Comparison of ENCODE assay signal across 14 cellular contexts in genomic region chr2:32614069-32614468, GRCh38. TPM values are rescaled to one million over a fixed set of nuclear protein-coding genes. Genes with fewer than 3 reads are reported as not detected.
A peak's percentile ranks its signal among the peaks of the same experiment; 100 is the strongest.
DNase-seq lines count a peak whose midpoint lies in the region; ATAC-seq and TF ChIP-seq lines count a peak whose summit lies in the region.
"Had no signal": no experiment of that assay in that cellular context is flagged by ENCODE, and none has a peak within 500 bp of the region (broad histone marks: within the 10 kb centered on the region; RNA-seq: fewer than 3 reads in every experiment).

No MANE protein-coding gene starts in this region.

- no peaks in the 10 kb centered on the region for H3K27me3 Mint-ChIP-seq in activated CD4-positive, alpha-beta T cell treated with anti-CD3 and anti-CD28 coated beads for 36 hours
- H3K27me3 Mint-ChIP-seq in CD14-positive monocyte (ENCODE audit: low read depth in 3 of 3), result peaks cover 0 to 1% (median 0%) of the 10 kb centered on the region in 3 donors
- H3K27me3 Mint-ChIP-seq in chondrocyte (ENCODE audit: low read depth), result no peaks in the 10 kb centered on the region
- peaks cover 0 to 5% (median 3%) of the 10 kb centered on the region in 3 donors for H3K27me3 Mint-ChIP-seq in immature natural killer cell (ENCODE audit: low read depth in 3 of 3)

- intact Hi-C loops in activated CD4-positive, alpha-beta T cell treated with anti-CD3 and anti-CD28 coated beads for 36 hours (cut with DNase I, micrococcal nuclease), result no loop called here
- intact Hi-C loops in CD14-positive monocyte (cut with micrococcal nuclease), result no loop called here

- CTCF ChIA-PET in activated CD4-positive, alpha-beta T cell treated with anti-CD3 and anti-CD28 coated beads for 36 hours (lab: Charles Lee), result no interaction called here

- DNase-seq in activated CD4-positive, alpha-beta T cell treated with anti-CD3 and anti-CD28 coated beads for 36 hours, result no peak
- DNase-seq in activated CD4-positive, alpha-beta T cell treated with anti-CD3 and anti-CD28 coated beads for 1 hour, result no peak
- DNase-seq in CD14-positive monocyte (ENCODE audit: low spot score) (no peak), NOMO-1 treated with dmso at 0.1 percent for 144 hours (lab: John Stamatoyannopoulos, UW; ENCODE audit: unreplicated experiment) (peak; percentile 7), chondrocyte (ENCODE audit: low spot score) (no peak), immature natural killer cell (no peak), NCI-H1436 (lab: John Stamatoyannopoulos, UW) (no peak)
- no peak for DNase-seq in stimulated activated CD8-positive, alpha-beta memory T cell treated with anti-CD3 and anti-CD28 coated beads, Interleukin-4, amount 100 ng/mL, for 48 hours
- DNase-seq: DMS79, NCI-H1092, NCI-H1694, NCI-H69 had no signal

- TF ChIP-seq CTCF in CD14-positive monocyte (IDR thresholded peaks at IDR 0.05), result no peak
- no peak for TF ChIP-seq CTCF in chondrocyte (IDR thresholded peaks at IDR 0.05)

- no peak for ATAC-seq in activated CD4-positive, alpha-beta T cell treated with anti-CD3 and anti-CD28 coated beads for 36 hours
- ATAC-seq: Panc1, Right ventricle myocardium inferior had no signal

- H3K4me1 Mint-ChIP-seq in activated CD4-positive, alpha-beta T cell treated with anti-CD3 and anti-CD28 coated beads for 36 hours, result no peaks in the 10 kb centered on the region
- H3K4me1 Mint-ChIP-seq in CD14-positive monocyte, result peaks cover 15% of the 10 kb centered on the region
- peaks cover under 1% of the 10 kb centered on the region for H3K4me1 Mint-ChIP-seq in chondrocyte (ENCODE audit: low read depth)
- H3K4me1 Mint-ChIP-seq in immature natural killer cell, result no peaks in the 10 kb centered on the region

- H3K27ac Mint-ChIP-seq in activated CD4-positive, alpha-beta T cell treated with anti-CD3 and anti-CD28 coated beads for 36 hours, result peak overlapping the region; percentile 7
- peak overlapping the region; percentile 15 to 88 (median 77) for H3K27ac Mint-ChIP-seq in CD14-positive monocyte
- peak overlapping the region; percentile 41 for H3K27ac Mint-ChIP-seq in chondrocyte (ENCODE audit: unreplicated experiment)
- peak overlapping the region in 2 of 6 donors; percentile 27 to 40 for H3K27ac Mint-ChIP-seq in immature natural killer cell

- H3K36me3 Mint-ChIP-seq in activated CD4-positive, alpha-beta T cell treated with anti-CD3 and anti-CD28 coated beads for 36 hours (ENCODE audit: low read depth), result peaks cover 31% of the 10 kb centered on the region
- H3K36me3 Mint-ChIP-seq in CD14-positive monocyte (peaks cover 61 to 84% of the 10 kb centered on the region in 2 donors), chondrocyte (ENCODE audit: low read depth) (peaks cover 32% of the 10 kb centered on the region), immature natural killer cell (peaks cover 8 to 45% (median 20%) of the 10 kb centered on the region in 3 donors)

- H3K9me3 Mint-ChIP-seq in activated CD4-positive, alpha-beta T cell treated with anti-CD3 and anti-CD28 coated beads for 36 hours (ENCODE audit: low read depth), result no peaks in the 10 kb centered on the region
- H3K9me3 Mint-ChIP-seq in CD14-positive monocyte (peaks cover 0 to 2% (median 0%) of the 10 kb centered on the region in 7 donors), chondrocyte (ENCODE audit: low read depth) (no peaks in the 10 kb centered on the region), immature natural killer cell (no peaks in the 10 kb centered on the region)

- no peak overlapping the region for H3K4me3 Mint-ChIP-seq in activated CD4-positive, alpha-beta T cell treated with anti-CD3 and anti-CD28 coated beads for 36 hours
- H3K4me3 Mint-ChIP-seq in CD14-positive monocyte (no peak overlapping the region), chondrocyte (ENCODE audit: unreplicated experiment) (no peak overlapping the region), immature natural killer cell (no peak overlapping the region)

- POLR2A ChIA-PET in activated CD4-positive, alpha-beta T cell treated with anti-CD3 and anti-CD28 coated beads for 36 hours (lab: Charles Lee), result no interaction called here

RNA-seq across cellular contexts. Expression of gene TTC27, which starts 13.8 kb away (rescaled TPM):
- 10 to 100 TPM; 32.7 to 33.7 TPM for total RNA-seq in activated CD4-positive, alpha-beta T cell treated with anti-CD3 and anti-CD28 coated beads for 36 hours
- polyA plus RNA-seq in CD14-positive monocyte (1 to 10 TPM; 4.0 to 4.8 TPM), immature natural killer cell (10 to 100 TPM in 2 of 3 donors, 1 to 10 TPM in 1; 6.3 to 14.4 (median 10.4) TPM)
- total RNA-seq in chondrocyte, result 13.5 to 17.8 TPM (median 13.5 TPM) in 3 replicates
